Comparison of ENCODE assay signal across 8 cellular contexts in genomic region chr10:5659702-5660528, GRCh38. TPM values are rescaled to one million over a fixed set of nuclear protein-coding genes. Genes with fewer than 3 reads are reported as not detected.
DNase-seq lines count a peak whose midpoint lies in the region; ATAC-seq and TF ChIP-seq lines count a peak whose summit lies in the region.

No MANE protein-coding gene starts in this region.

- no peaks in the 10 kb centered on the region for H3K27me3 ChIP-seq in left ventricle myocardium inferior (ENCODE audit: low read depth)

- no peaks in the 10 kb centered on the region for H3K9me3 ChIP-seq in left ventricle myocardium inferior (replicated peaks)

- no peaks in the 10 kb centered on the region for H3K36me3 Mint-ChIP-seq in activated CD4-positive, alpha-beta memory T cell treated with anti-CD3 and anti-CD28 coated beads, Interleukin-2, amount 10 ng/mL, durations not matched to agents 7 days and 5 days (ENCODE audit: low read depth)

- intact Hi-C loops in Right ventricle myocardium inferior (cut with DNase I) (no loop called here), left ventricle myocardium inferior (cut with micrococcal nuclease) (no loop called here)

- H3K27ac Mint-ChIP-seq in activated CD4-positive, alpha-beta memory T cell treated with anti-CD3 and anti-CD28 coated beads, Interleukin-2, amount 10 ng/mL, durations not matched to agents 7 days and 5 days: no peak overlapping the region

- DNase-seq in Right ventricle myocardium inferior (ENCODE audit: missing footprints) (no peak), left ventricle myocardium inferior (no peak), kidney tubule cell (ENCODE audit: low spot score) (peak; percentile 91), putamen (ENCODE audit: low spot score) (no peak), NCI-H187 treated with DMSO at 0.1 percent for 48 hours (lab: John Stamatoyannopoulos, UW) (no peak)
- peak; percentile 38 for DNase-seq in activated CD4-positive, alpha-beta memory T cell treated with anti-CD3 and anti-CD28 coated beads, Interleukin-2, amount 10 ng/mL, durations not matched to agents 7 days and 5 days
- no peak for DNase-seq in activated effector memory CD4-positive, alpha-beta T cell treated with Interleukin-2 at 50 U/mL for 16 hours

- H3K4me3 Mint-ChIP-seq in activated CD4-positive, alpha-beta memory T cell treated with anti-CD3 and anti-CD28 coated beads, Interleukin-2, amount 10 ng/mL, durations not matched to agents 7 days and 5 days: no peak overlapping the region

- H3K4me1 Mint-ChIP-seq in activated CD4-positive, alpha-beta memory T cell treated with anti-CD3 and anti-CD28 coated beads, Interleukin-2, amount 10 ng/mL, durations not matched to agents 7 days and 5 days: peaks cover 44% of the 10 kb centered on the region

- ATAC-seq in Right ventricle myocardium inferior: peak; percentile 32
- ATAC-seq in HG03521 (IDR thresholded peaks at IDR 0.05; ENCODE audit: unreplicated experiment): peak; percentile 59

- no peaks in the 10 kb centered on the region for H3K27me3 Mint-ChIP-seq in activated CD4-positive, alpha-beta memory T cell treated with anti-CD3 and anti-CD28 coated beads, Interleukin-2, amount 10 ng/mL, durations not matched to agents 7 days and 5 days

- POLR2A ChIA-PET in activated CD4-positive, alpha-beta memory T cell treated with anti-CD3 and anti-CD28 coated beads, Interleukin-2, amount 10 ng/mL, durations not matched to agents 7 days and 5 days (lab: Charles Lee): interaction anchor here (0.8 kb wide), 1 partner anchor 37 kb away, joined by 3 read pairs; no protein-coding TSS in a partner anchor

- TF ChIP-seq CTCF in left ventricle myocardium inferior (IDR thresholded peaks at IDR 0.05; ENCODE audit: borderline replicate concordance): no peak

- H3K27ac ChIP-seq in left ventricle myocardium inferior (replicated peaks): no peak overlapping the region

- no peak overlapping the region for H3K4me3 ChIP-seq in left ventricle myocardium inferior

- H3K9me3 Mint-ChIP-seq in activated CD4-positive, alpha-beta memory T cell treated with anti-CD3 and anti-CD28 coated beads, Interleukin-2, amount 10 ng/mL, durations not matched to agents 7 days and 5 days: no peaks in the 10 kb centered on the region

- peaks cover 2% of the 10 kb centered on the region for H3K4me1 ChIP-seq in left ventricle myocardium inferior

- CTCF ChIA-PET in activated CD4-positive, alpha-beta memory T cell treated with anti-CD3 and anti-CD28 coated beads, Interleukin-2, amount 10 ng/mL, durations not matched to agents 7 days and 5 days (lab: Charles Lee): no interaction called here

- no peaks in the 10 kb centered on the region for H3K36me3 ChIP-seq in left ventricle myocardium inferior

RNA-seq across cellular contexts. Expression of gene ASB13, which starts 6.5 kb away (rescaled TPM):
- 15.4 TPM for total RNA-seq in Right ventricle myocardium inferior
- 15.6 TPM for total RNA-seq in left ventricle myocardium inferior
- 1 to 10 TPM; 4.8 to 5.4 TPM for total RNA-seq in activated CD4-positive, alpha-beta memory T cell treated with anti-CD3 and anti-CD28 coated beads, Interleukin-2, amount 10 ng/mL, durations not matched to agents 7 days and 5 days

RNA-seq across cellular contexts. Expression of gene TASOR2, which starts 24.7 kb away (rescaled TPM):
- total RNA-seq in Right ventricle myocardium inferior: 36.7 TPM
- 39.9 TPM for total RNA-seq in left ventricle myocardium inferior
- total RNA-seq in activated CD4-positive, alpha-beta memory T cell treated with anti-CD3 and anti-CD28 coated beads, Interleukin-2, amount 10 ng/mL, durations not matched to agents 7 days and 5 days: 10 to 100 TPM; 35.1 to 37.3 TPM

Comparison
In these comparisons a context has a peak if more than half of its experiments do, and no peak if none do; other contexts are left out.
1. DNase-seq: peak in activated CD4-positive, alpha-beta memory T cell treated with anti-CD3 and anti-CD28 coated beads, Interleukin-2, amount 10 ng/mL, durations not matched to agents 7 days and 5 days (single experiment) and kidney tubule cell (single experiment); none in Right ventricle myocardium inferior (single experiment), left ventricle myocardium inferior (single experiment), putamen (single experiment), activated effector memory CD4-positive, alpha-beta T cell treated with Interleukin-2 at 50 U/mL for 16 hours (single experiment) and NCI-H187 treated with DMSO at 0.1 percent for 48 hours (single experiment).